Comparison of ENCODE assay signal across 35 cellular contexts in the genomic region with DNA sequence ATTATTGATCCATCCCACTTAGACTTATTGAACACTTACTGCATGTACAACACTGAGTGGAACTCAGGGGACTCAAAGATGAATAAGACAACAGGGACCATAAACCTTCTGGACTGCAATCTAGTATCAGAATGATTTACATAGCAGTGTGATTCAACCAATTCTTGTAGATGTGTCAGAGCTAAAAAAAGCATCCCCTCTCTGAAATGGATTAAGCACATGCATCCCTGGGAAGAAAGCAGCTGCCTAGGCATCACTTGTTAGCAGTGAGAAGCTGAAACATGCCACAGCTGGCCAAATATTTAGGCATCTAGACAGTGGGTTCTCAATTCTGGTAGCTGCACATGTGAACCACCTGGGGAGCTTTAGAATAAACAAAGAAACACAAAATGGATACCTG.
"Had no signal": no experiment of that assay in that cellular context is flagged by ENCODE, and none has a peak within 500 bp of the region (broad histone marks: within the 10 kb centered on the region; RNA-seq: fewer than 3 reads in every experiment).

No MANE protein-coding gene starts in this region.

- H3K4me3 ChIP-seq: MG63, Peyer's patch had no signal

- H3K27me3 ChIP-seq: brain microvascular endothelial cell, MG63, Peyer's patch had no signal

- H3K9me3 ChIP-seq: MG63, Peyer's patch had no signal

- H3K4me1 ChIP-seq: Peyer's patch had no signal

- H3K27me3 Mint-ChIP-seq: activated CD4-positive, alpha-beta T cell treated with anti-CD3 and anti-CD28 coated beads, Interleukin-2, amount 10 ng/mL, durations not matched to agents 24 days and 14 days had no signal

- H3K4me1 Mint-ChIP-seq: activated CD4-positive, alpha-beta T cell treated with anti-CD3 and anti-CD28 coated beads, Interleukin-2, amount 10 ng/mL, durations not matched to agents 24 days and 14 days; activated naive CD8-positive, alpha-beta T cell treated with anti-CD3 and anti-CD28 coated beads for 36 hours; activated T-helper 17 cell treated with anti-CD3 and anti-CD28 coated beads, Interleukin-2, amount 50 U/mL, for 72 hours had no signal

- H3K27ac ChIP-seq: brain microvascular endothelial cell, Peyer's patch, WERI-Rb-1 had no signal

- H3K36me3 ChIP-seq: brain microvascular endothelial cell, MG63, WERI-Rb-1 had no signal

- DNase-seq: activated CD4-positive, alpha-beta T cell treated with anti-CD3 and anti-CD28 coated beads for 1 hour; activated CD4-positive, alpha-beta T cell treated with anti-CD3 and anti-CD28 coated beads, Interleukin-2, amount 10 ng/mL, durations not matched to agents 24 days and 14 days; activated CD4-positive, alpha-beta T cell treated with anti-CD3 and anti-CD28 coated beads, Interleukin-2, amount 50 U/mL, for 4 hours; activated CD4-positive, CD25-positive, alpha-beta regulatory T cell; activated CD8-positive, alpha-beta T cell treated with anti-CD3 and anti-CD28 coated beads for 36 hours; activated effector memory CD4-positive, alpha-beta T cell treated with anti-CD3 and anti-CD28 coated beads, Interleukin-2, amount 50 U/mL, for 16 hours; activated naive CD4-positive, alpha-beta T cell; activated naive CD4-positive, alpha-beta T cell treated with anti-CD3 and anti-CD28 coated beads, Interleukin-2, amount 50 U/mL, for 16 hours; activated naive CD8-positive, alpha-beta T cell treated with anti-CD3 and anti-CD28 coated beads for 36 hours; activated T-cell treated with anti-CD3 and anti-CD28 coated beads, Interleukin-2, amount 50 U/mL, for 1 hour; activated T-cell treated with anti-CD3 and anti-CD28 coated beads, Interleukin-2, amount 50 U/mL, for 72 hours; amniotic stem cell; aorta; brain microvascular endothelial cell; central memory CD4-positive, alpha-beta T cell; Karpas-422; MG63; NCI-H1048; NCI-H1105 treated with DMSO at 0.1 percent for 48 hours; NCI-H1436; NCI-H1694; NCI-H1930; NCI-H2081 treated with DMSO at 0.1 percent for 48 hours; NCI-H2171; NCI-H510A; NCI-H526; NCI-H748 treated with DMSO at 0.1 percent for 48 hours; NK-92 treated with Interleukin-12 subunit alpha and Interleukin-12 subunit beta, amount 100 ng/mL, for 24 hours; PC-3; Peyer's patch; RPMI8226; SIG-M5; T1000; WERI-Rb-1 had no signal

- H3K36me3 Mint-ChIP-seq: activated naive CD8-positive, alpha-beta T cell treated with anti-CD3 and anti-CD28 coated beads for 36 hours had no signal

- H3K27ac Mint-ChIP-seq: activated CD4-positive, alpha-beta T cell treated with anti-CD3 and anti-CD28 coated beads, Interleukin-2, amount 10 ng/mL, durations not matched to agents 24 days and 14 days; activated CD8-positive, alpha-beta T cell treated with anti-CD3 and anti-CD28 coated beads for 36 hours; activated naive CD8-positive, alpha-beta T cell treated with anti-CD3 and anti-CD28 coated beads for 36 hours; activated T-cell treated with anti-CD3 and anti-CD28 coated beads, Interleukin-2, amount 50 U/mL, for 72 hours; activated T-helper 17 cell treated with anti-CD3 and anti-CD28 coated beads, Interleukin-2, amount 50 U/mL, for 72 hours had no signal

- ATAC-seq: activated CD8-positive, alpha-beta T cell treated with anti-CD3 and anti-CD28 coated beads for 36 hours; activated T-cell treated with anti-CD3 and anti-CD28 coated beads, Interleukin-2, amount 50 U/mL, for 72 hours; activated T-helper 17 cell treated with anti-CD3 and anti-CD28 coated beads, Interleukin-2, amount 50 U/mL, for 72 hours; PC-3 had no signal

- H3K9me3 Mint-ChIP-seq: activated CD4-positive, alpha-beta T cell treated with anti-CD3 and anti-CD28 coated beads, Interleukin-2, amount 10 ng/mL, durations not matched to agents 24 days and 14 days; activated CD8-positive, alpha-beta T cell treated with anti-CD3 and anti-CD28 coated beads for 36 hours; activated naive CD8-positive, alpha-beta T cell treated with anti-CD3 and anti-CD28 coated beads for 36 hours; activated T-cell treated with anti-CD3 and anti-CD28 coated beads, Interleukin-2, amount 50 U/mL, for 72 hours; activated T-helper 17 cell treated with anti-CD3 and anti-CD28 coated beads, Interleukin-2, amount 50 U/mL, for 72 hours had no signal

- H3K4me3 Mint-ChIP-seq: activated CD4-positive, alpha-beta T cell treated with anti-CD3 and anti-CD28 coated beads, Interleukin-2, amount 10 ng/mL, durations not matched to agents 24 days and 14 days; activated CD8-positive, alpha-beta T cell treated with anti-CD3 and anti-CD28 coated beads for 36 hours; activated naive CD8-positive, alpha-beta T cell treated with anti-CD3 and anti-CD28 coated beads for 36 hours; activated T-cell treated with anti-CD3 and anti-CD28 coated beads, Interleukin-2, amount 50 U/mL, for 72 hours; activated T-helper 17 cell treated with anti-CD3 and anti-CD28 coated beads, Interleukin-2, amount 50 U/mL, for 72 hours had no signal
